29 cellular contexts compared by ENCODE assay signal in the genomic region with DNA sequence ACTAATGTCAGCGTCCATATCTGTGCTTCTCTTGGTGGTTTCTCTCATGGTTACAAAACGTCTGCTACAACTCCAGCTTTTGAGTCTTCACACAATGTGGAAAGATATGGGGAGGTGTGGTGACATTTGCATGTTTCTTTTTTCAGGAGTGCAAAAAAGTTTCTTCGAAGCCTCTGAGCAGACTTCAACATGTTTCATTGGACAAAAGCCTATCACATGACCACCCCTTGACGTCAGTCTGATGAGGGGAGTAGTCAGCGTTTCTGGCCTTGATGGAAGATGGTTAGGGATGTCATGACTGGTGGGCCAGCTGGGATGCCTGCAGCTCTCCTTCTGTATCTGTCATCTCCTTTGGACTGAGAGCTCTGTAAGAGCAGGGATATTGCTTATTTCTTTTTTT.
"Had no signal": no experiment of that assay in that cellular context is flagged by ENCODE, and none has a peak within 500 bp of the region (broad histone marks: within the 10 kb centered on the region; RNA-seq: fewer than 3 reads in every experiment).

No MANE protein-coding gene starts in this region.

- H3K4me3 ChIP-seq: ascending aorta, coronary artery, dorsolateral prefrontal cortex, gastroesophageal sphincter, hepatocyte, pancreas, psoas muscle, right atrium auricular region, testis had no signal

- H3K36me3 Mint-ChIP-seq: activated naive CD4-positive, alpha-beta T cell treated with anti-CD3 and anti-CD28 coated beads, Interleukin-2, amount 10 ng/mL, durations not matched to agents 7 days and 5 days; activated naive CD8-positive, alpha-beta T cell treated with anti-CD3 and anti-CD28 coated beads, Interleukin-2, amount 10 ng/mL, durations not matched to agents 7 days and 5 days; brain; immature natural killer cell; memory B cell; naive thymus-derived CD8-positive, alpha-beta T cell had no signal

- H3K79me2 ChIP-seq: hepatocyte had no signal

- H3K27me3 ChIP-seq: ascending aorta, dorsolateral prefrontal cortex, gastroesophageal sphincter, hepatocyte, pancreas, right atrium auricular region, testis had no signal

- H3K9me3 Mint-ChIP-seq: activated naive CD4-positive, alpha-beta T cell treated with anti-CD3 and anti-CD28 coated beads, Interleukin-2, amount 10 ng/mL, durations not matched to agents 7 days and 5 days; activated naive CD8-positive, alpha-beta T cell treated with anti-CD3 and anti-CD28 coated beads, Interleukin-2, amount 10 ng/mL, durations not matched to agents 7 days and 5 days; activated T-helper 1 cell treated with anti-CD3 and anti-CD28 coated beads, Interleukin-12 subunit alpha, Interleukin-12 subunit beta, Interleukin-2, Interleukin-4 antibody, amounts not matched to agents 30 ng/mL and 10 ng/mL and 1 ng/mL, durations not matched to agents 14 hours and 24 hours and 36 hours; brain; immature natural killer cell; memory B cell; naive thymus-derived CD8-positive, alpha-beta T cell; neural crest cell had no signal

- H3K27me3 Mint-ChIP-seq: activated CD4-positive, alpha-beta T cell treated with anti-CD3 and anti-CD28 coated beads for 36 hours; memory B cell; naive thymus-derived CD8-positive, alpha-beta T cell had no signal

- H3K27ac Mint-ChIP-seq: activated CD4-positive, alpha-beta T cell treated with anti-CD3 and anti-CD28 coated beads for 36 hours; activated naive CD4-positive, alpha-beta T cell treated with anti-CD3 and anti-CD28 coated beads, Interleukin-2, amount 10 ng/mL, durations not matched to agents 7 days and 5 days; activated naive CD8-positive, alpha-beta T cell treated with anti-CD3 and anti-CD28 coated beads, Interleukin-2, amount 10 ng/mL, durations not matched to agents 7 days and 5 days; activated T-helper 1 cell treated with anti-CD3 and anti-CD28 coated beads, Interleukin-12 subunit alpha, Interleukin-12 subunit beta, Interleukin-2, Interleukin-4 antibody, amounts not matched to agents 30 ng/mL and 10 ng/mL and 1 ng/mL, durations not matched to agents 14 hours and 24 hours and 36 hours; brain; immature natural killer cell; memory B cell; naive thymus-derived CD8-positive, alpha-beta T cell had no signal

- ATAC-seq: activated CD4-positive, alpha-beta T cell treated with anti-CD3 and anti-CD28 coated beads for 36 hours; gastroesophageal sphincter; naive thymus-derived CD8-positive, alpha-beta T cell; pancreas; psoas muscle had no signal

- H3K9me3 ChIP-seq: ascending aorta, gastroesophageal sphincter, pancreas, psoas muscle, right atrium auricular region, testis had no signal

- H3K4me1 Mint-ChIP-seq: activated CD4-positive, alpha-beta T cell treated with anti-CD3 and anti-CD28 coated beads for 36 hours; activated naive CD4-positive, alpha-beta T cell treated with anti-CD3 and anti-CD28 coated beads, Interleukin-2, amount 10 ng/mL, durations not matched to agents 7 days and 5 days; immature natural killer cell had no signal

- H3K4me3 Mint-ChIP-seq: activated CD4-positive, alpha-beta T cell treated with anti-CD3 and anti-CD28 coated beads for 36 hours; activated naive CD4-positive, alpha-beta T cell treated with anti-CD3 and anti-CD28 coated beads, Interleukin-2, amount 10 ng/mL, durations not matched to agents 7 days and 5 days; activated naive CD8-positive, alpha-beta T cell treated with anti-CD3 and anti-CD28 coated beads, Interleukin-2, amount 10 ng/mL, durations not matched to agents 7 days and 5 days; activated T-helper 1 cell treated with anti-CD3 and anti-CD28 coated beads, Interleukin-12 subunit alpha, Interleukin-12 subunit beta, Interleukin-2, Interleukin-4 antibody, amounts not matched to agents 30 ng/mL and 10 ng/mL and 1 ng/mL, durations not matched to agents 14 hours and 24 hours and 36 hours; brain; immature natural killer cell; memory B cell; naive thymus-derived CD8-positive, alpha-beta T cell; neural crest cell had no signal

- DNase-seq: activated CD4-positive, alpha-beta T cell treated with anti-CD3 and anti-CD28 coated beads for 36 hours; activated CD4-positive, alpha-beta T cell treated with anti-CD3 and anti-CD28 coated beads, Interleukin-2, amount 50 U/mL, for 4 hours; activated CD4-positive, CD25-positive, alpha-beta regulatory T cell; activated effector memory CD4-positive, alpha-beta T cell treated with anti-CD3 and anti-CD28 coated beads, Interleukin-2, amount 50 U/mL, for 16 hours; activated naive CD4-positive, alpha-beta T cell treated with anti-CD3 and anti-CD28 coated beads, Interleukin-2, amount 10 ng/mL, durations not matched to agents 7 days and 5 days; activated naive CD8-positive, alpha-beta T cell treated with anti-CD3 and anti-CD28 coated beads, Interleukin-2, amount 10 ng/mL, durations not matched to agents 7 days and 5 days; activated T-cell treated with anti-CD3 and anti-CD28 coated beads, Interleukin-2, amount 50 U/mL, for 1 hour; dorsolateral prefrontal cortex; effector memory CD4-positive, alpha-beta T cell; immature natural killer cell; naive thymus-derived CD8-positive, alpha-beta T cell; nucleus accumbens; pancreas; psoas muscle; stimulated activated CD4-positive, alpha-beta T cell treated with anti-CD3 and anti-CD28 coated beads, Interleukin-15, amount 100 ng/mL, for 24 hours; stimulated activated CD4-positive, alpha-beta T cell treated with anti-CD3 and anti-CD28 coated beads, Interleukin-2, amount 100 ng/mL, for 24 hours; stimulated activated naive CD4-positive, alpha-beta T cell; testis; trophoblast cell had no signal

- H3K4me2 ChIP-seq: hepatocyte had no signal

- H3K36me3 ChIP-seq: ascending aorta, gastroesophageal sphincter, pancreas, right atrium auricular region had no signal

- H2AFZ ChIP-seq: hepatocyte had no signal

- H3K27ac ChIP-seq: ascending aorta, coronary artery, dorsolateral prefrontal cortex, gastroesophageal sphincter, hepatocyte, pancreas, psoas muscle, right atrium auricular region, testis had no signal

- FAIRE-seq: pancreas, urothelium cell line had no signal
